ENCODE assay signal across 1 cellular context in genomic region chr11:9319377-9319941, GRCh38.
A peak's percentile ranks its signal among the peaks of the same experiment; 100 is the strongest.
TF ChIP-seq lines count a peak whose summit lies in the region.
"Not testable (repeated sequence)": the region's sequence is repeated elsewhere in the genome, so short reads cannot be mapped to it uniquely, and the experiment has no call there.

No MANE protein-coding gene starts in this region.

TF ChIP-seq in K562, 482 proteins besides CTCF, POLR2A, EP300 and RAD21 (continued from another document and continues in another):
- TF ChIP-seq JUND (IDR thresholded peaks at IDR 0.05; ENCODE audit: borderline replicate concordance, low read depth, low read length); NR2C2 (CRISPR knock-in tag; IDR thresholded peaks at IDR 0.05); MYC (IDR thresholded peaks at IDR 0.05; ENCODE audit: low read depth, low read length); ATF1 (CRISPR knock-in tag; IDR thresholded peaks at IDR 0.05): not testable (repeated sequence)
- TF ChIP-seq JUND (tag; IDR thresholded peaks at IDR 0.05; ENCODE audit: borderline replicate concordance, low read depth, low read length) (peak; percentile 71; the same call in 2 of the 3 replicates), SMAD4 (CRISPR knock-in tag; conservative IDR thresholded peaks at IDR 0.05) (peak; percentile 96), ZNF239 (CRISPR knock-in tag; IDR thresholded peaks at IDR 0.05) (peak; percentile 79), CXXC5 (CRISPR knock-in tag; IDR thresholded peaks at IDR 0.05) (peak; percentile 87), ZBTB9 (CRISPR knock-in tag; IDR thresholded peaks at IDR 0.05) (peak; percentile 94; the same call in 1 of the 2 replicates), FOXA3 (CRISPR knock-in tag; conservative IDR thresholded peaks at IDR 0.05 in 1 of 2, IDR thresholded peaks at IDR 0.05 in 1 of 2) (0 out of 4 replicates have a peak, but pooled peaks of 1 of the 2 experiments have one; percentile 36), HIVEP1 (CRISPR knock-in tag; IDR thresholded peaks at IDR 0.05) (peak; percentile 89; the same call in 1 of the 2 replicates), NFXL1 (CRISPR knock-in tag; IDR thresholded peaks at IDR 0.05) (peak; percentile 86; the same call in 1 of the 2 replicates), ZNF644 (tag; IDR thresholded peaks at IDR 0.05; ENCODE audit: low read depth) (peak; percentile 87; the same call in 1 of the 2 replicates), TAF7 (tag; IDR thresholded peaks at IDR 0.05) (peak; percentile 73), ZNF445 (CRISPR knock-in tag; IDR thresholded peaks at IDR 0.05; ENCODE audit: low read depth) (peak; percentile 69; the same call in 1 of the 2 replicates), ETS2 (tag; IDR thresholded peaks at IDR 0.05; ENCODE audit: borderline replicate concordance, poor library complexity, severe bottlenecking) (peak; percentile 79), NR2C2 (tag; IDR thresholded peaks at IDR 0.05) (peak; percentile 33; the same call in 1 of the 2 replicates), BACH1 (tag; IDR thresholded peaks at IDR 0.05) (peak; percentile 83), ZNF589 (CRISPR knock-in tag; IDR thresholded peaks at IDR 0.05; ENCODE audit: low read depth) (peak; percentile 84), SOX6 (IDR thresholded peaks at IDR 0.05) (0 out of 2 replicates have a peak, but pooled peaks have one; percentile 38), ZNF444 (CRISPR knock-in tag; IDR thresholded peaks at IDR 0.05) (peak; percentile 71; the same call in 1 of the 2 replicates), LEF1 (IDR thresholded peaks at IDR 0.05) (peak; percentile 45), ZNF668 (CRISPR knock-in tag; IDR thresholded peaks at IDR 0.05) (peak; percentile 93), PTTG1 (tag; IDR thresholded peaks at IDR 0.05; ENCODE audit: low read depth) (peak; percentile 94), NONO (IDR thresholded peaks at IDR 0.05; ENCODE audit: low read depth in 2 of 2, low read length in 1 of 2) (0 out of 4 replicates have a peak, but pooled peaks of 1 of the 2 experiments have one; percentile 8), ATF4 (CRISPR knock-in tag; IDR thresholded peaks at IDR 0.05) (peak; percentile 85), CREB5 (CRISPR knock-in tag; IDR thresholded peaks at IDR 0.05) (peak; percentile 62; the same call in 1 of the 2 replicates), E2F3 (CRISPR knock-in tag; IDR thresholded peaks at IDR 0.05) (peak; percentile 80), ZNF766 (CRISPR knock-in tag; conservative IDR thresholded peaks at IDR 0.05) (peak; percentile 89), ZNF41 (CRISPR knock-in tag; conservative IDR thresholded peaks at IDR 0.05) (peak; percentile 91), NFE2L1 (tag; IDR thresholded peaks at IDR 0.05; ENCODE audit: borderline replicate concordance, low read depth) (peak; percentile 29; the same call in 1 of the 2 replicates), ELF2 (CRISPR knock-in tag; IDR thresholded peaks at IDR 0.05) (peak; percentile 66; the same call in 1 of the 2 replicates), MYC (CRISPR knock-in tag; IDR thresholded peaks at IDR 0.05; ENCODE audit: borderline replicate concordance, low read depth) (peak; percentile 89), ZBTB17 (CRISPR knock-in tag; IDR thresholded peaks at IDR 0.05) (peak; percentile 93), KLF6 (CRISPR knock-in tag; IDR thresholded peaks at IDR 0.05; ENCODE audit: borderline replicate concordance) (peak; percentile 94), TCF15 (CRISPR knock-in tag; IDR thresholded peaks at IDR 0.05) (peak; percentile 85; the same call in 1 of the 2 replicates), ZNF395 (CRISPR knock-in tag; IDR thresholded peaks at IDR 0.05) (peak; percentile 95; the same call in 1 of the 2 replicates), GMEB1 (CRISPR knock-in tag; IDR thresholded peaks at IDR 0.05) (0 out of 2 replicates have a peak, but pooled peaks have one; percentile 51), HDAC1 (IDR thresholded peaks at IDR 0.05) (peak in 1 of 2 experiments; percentile 65; a peak in 2 of 4 replicates), ILK (tag; IDR thresholded peaks at IDR 0.05; ENCODE audit: borderline replicate concordance, low read depth) (peak; percentile 86), MEF2D (tag; conservative IDR thresholded peaks at IDR 0.05; ENCODE audit: low read depth) (peak; percentile 91), ZBTB11 (CRISPR knock-in tag; IDR thresholded peaks at IDR 0.05) (peak in 1 of 3 experiments; percentile 77; a peak in 2 of 6 replicates), DEAF1 (CRISPR knock-in tag; IDR thresholded peaks at IDR 0.05) (peak; percentile 28; the same call in 1 of the 2 replicates), FOXO4 (CRISPR knock-in tag; IDR thresholded peaks at IDR 0.05) (0 out of 2 replicates have a peak, but pooled peaks have one; percentile 77), NFRKB (IDR thresholded peaks at IDR 0.05; ENCODE audit: low read depth) (0 out of 2 replicates have a peak, but pooled peaks have one; percentile 52), ATF1 (tag; IDR thresholded peaks at IDR 0.05) (peak; percentile 63), SMAD3 (CRISPR knock-in tag; conservative IDR thresholded peaks at IDR 0.05) (peak; percentile 95), ZNF212 (CRISPR knock-in tag; IDR thresholded peaks at IDR 0.05) (peak; percentile 26; the same call in 1 of the 2 replicates), KLF13 (tag; IDR thresholded peaks at IDR 0.05; ENCODE audit: borderline replicate concordance, low read depth) (peak; percentile 77; the same call in 1 of the 2 replicates), ZNF639 (CRISPR knock-in tag; conservative IDR thresholded peaks at IDR 0.05 in 1 of 2, IDR thresholded peaks at IDR 0.05 in 1 of 2) (peak in 1 of 2 experiments; percentile 86; a peak in 2 of 4 replicates), ZNF311 (CRISPR knock-in tag; IDR thresholded peaks at IDR 0.05) (peak; percentile 97), ZNF354B (CRISPR knock-in tag; IDR thresholded peaks at IDR 0.05) (peak; percentile 77), CBFA2T3 (IDR thresholded peaks at IDR 0.05) (peak; percentile 71; the same call in 1 of the 2 replicates), PTRF (tag; IDR thresholded peaks at IDR 0.05) (peak; percentile 96)
